In the genomic region with DNA sequence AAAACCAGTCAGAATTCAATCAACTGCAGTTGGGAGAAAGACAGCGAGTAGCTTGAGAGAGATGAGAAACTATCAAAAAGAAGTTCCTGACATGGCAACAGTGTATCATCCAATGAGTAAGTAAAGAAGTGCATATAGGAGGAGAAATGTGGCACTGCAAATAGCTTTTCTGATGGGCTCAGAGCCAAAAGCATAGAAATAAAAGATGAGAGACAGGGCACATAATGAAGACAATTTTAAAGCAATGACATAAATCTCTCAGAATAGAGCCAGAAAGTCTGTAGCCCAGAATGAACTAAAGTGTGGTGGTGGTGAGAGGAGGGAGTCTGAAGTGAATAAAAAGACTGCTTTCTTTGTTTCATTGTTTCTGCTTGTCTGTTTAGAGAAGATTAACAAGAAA, we compare ENCODE assay signal across 28 cellular contexts. TPM values are rescaled to one million over a fixed set of nuclear protein-coding genes. Genes with fewer than 3 reads are reported as not detected.
"Had no signal": no experiment of that assay in that cellular context is flagged by ENCODE, and none has a peak within 500 bp of the region (broad histone marks: within the 10 kb centered on the region; RNA-seq: fewer than 3 reads in every experiment).

No MANE protein-coding gene starts in this region.

- H3K36me3 Mint-ChIP-seq: activated CD8-positive, alpha-beta memory T cell treated with anti-CD3 and anti-CD28 coated beads, Interleukin-2, amount 10 ng/mL, durations not matched to agents 7 days and 5 days; activated naive CD4-positive, alpha-beta T cell treated with anti-CD3 and anti-CD28 coated beads, Interleukin-2, amount 50 U/mL, for 72 hours; naive thymus-derived CD4-positive, alpha-beta T cell; stimulated activated effector memory CD8-positive, alpha-beta T cell treated with anti-CD3 and anti-CD28 coated beads, Interleukin-12 subunit alpha, Interleukin-12 subunit beta, amount 100 ng/mL, for 72 hours; WTC11 had no signal

- H3K4me3 Mint-ChIP-seq: activated CD8-positive, alpha-beta memory T cell treated with anti-CD3 and anti-CD28 coated beads, Interleukin-2, amount 10 ng/mL, durations not matched to agents 7 days and 5 days; activated CD8-positive, alpha-beta T cell treated with anti-CD3 and anti-CD28 coated beads, Interleukin-2, amount 10 ng/mL, durations not matched to agents 7 days and 5 days; endodermal cell; naive thymus-derived CD4-positive, alpha-beta T cell; stimulated activated effector memory CD8-positive, alpha-beta T cell treated with anti-CD3 and anti-CD28 coated beads, Interleukin-12 subunit alpha, Interleukin-12 subunit beta, amount 100 ng/mL, for 72 hours; WTC11 had no signal

- H3K27ac ChIP-seq: breast epithelium, foreskin keratinocyte, heart right ventricle, left ventricle myocardium inferior, ovary, prostate gland, stomach, thyroid gland, upper lobe of left lung had no signal

- H3K4me3 ChIP-seq: breast epithelium, heart right ventricle, left ventricle myocardium inferior, ovary, prostate gland, stomach, thyroid gland, upper lobe of left lung had no signal

- ATAC-seq: activated CD8-positive, alpha-beta memory T cell treated with anti-CD3 and anti-CD28 coated beads, Interleukin-2, amount 10 ng/mL, durations not matched to agents 7 days and 5 days; activated CD8-positive, alpha-beta T cell treated with anti-CD3 and anti-CD28 coated beads, Interleukin-2, amount 10 ng/mL, durations not matched to agents 7 days and 5 days; activated naive CD4-positive, alpha-beta T cell treated with anti-CD3 and anti-CD28 coated beads, Interleukin-2, amount 50 U/mL, for 72 hours; esophagus mucosa; foreskin keratinocyte; naive thymus-derived CD4-positive, alpha-beta T cell; sciatic nerve; stimulated activated effector memory CD8-positive, alpha-beta T cell treated with anti-CD3 and anti-CD28 coated beads, Interleukin-12 subunit alpha, Interleukin-12 subunit beta, amount 100 ng/mL, for 72 hours; WTC11 had no signal

- H3K27ac Mint-ChIP-seq: activated CD8-positive, alpha-beta memory T cell treated with anti-CD3 and anti-CD28 coated beads, Interleukin-2, amount 10 ng/mL, durations not matched to agents 7 days and 5 days; activated CD8-positive, alpha-beta T cell treated with anti-CD3 and anti-CD28 coated beads, Interleukin-2, amount 10 ng/mL, durations not matched to agents 7 days and 5 days; activated naive CD4-positive, alpha-beta T cell treated with anti-CD3 and anti-CD28 coated beads, Interleukin-2, amount 50 U/mL, for 72 hours; endodermal cell; naive thymus-derived CD4-positive, alpha-beta T cell; stimulated activated effector memory CD8-positive, alpha-beta T cell treated with anti-CD3 and anti-CD28 coated beads, Interleukin-12 subunit alpha, Interleukin-12 subunit beta, amount 100 ng/mL, for 72 hours; WTC11 had no signal

- FAIRE-seq: islet of Langerhans, small intestine had no signal

- H3K27me3 ChIP-seq: breast epithelium, foreskin keratinocyte, heart right ventricle, ovary, stomach, thyroid gland, upper lobe of left lung had no signal

- H3K4me1 Mint-ChIP-seq: activated CD8-positive, alpha-beta memory T cell treated with anti-CD3 and anti-CD28 coated beads, Interleukin-2, amount 10 ng/mL, durations not matched to agents 7 days and 5 days; endodermal cell; stimulated activated effector memory CD8-positive, alpha-beta T cell treated with anti-CD3 and anti-CD28 coated beads, Interleukin-12 subunit alpha, Interleukin-12 subunit beta, amount 100 ng/mL, for 72 hours; WTC11 had no signal

- H3K9me3 Mint-ChIP-seq: endodermal cell; stimulated activated effector memory CD8-positive, alpha-beta T cell treated with anti-CD3 and anti-CD28 coated beads, Interleukin-12 subunit alpha, Interleukin-12 subunit beta, amount 100 ng/mL, for 72 hours had no signal

- H3K9me3 ChIP-seq: breast epithelium, heart right ventricle, left ventricle myocardium inferior, ovary, prostate gland, stomach, thyroid gland, upper lobe of left lung had no signal

- DNase-seq: activated CD4-positive, alpha-beta T cell treated with anti-CD3 and anti-CD28 coated beads, Interleukin-2, amount 50 U/mL, for 1 hour; activated CD8-positive, alpha-beta memory T cell treated with anti-CD3 and anti-CD28 coated beads, Interleukin-2, amount 10 ng/mL, durations not matched to agents 7 days and 5 days; activated CD8-positive, alpha-beta T cell treated with anti-CD3 and anti-CD28 coated beads, Interleukin-2, amount 10 ng/mL, durations not matched to agents 7 days and 5 days; activated naive CD4-positive, alpha-beta T cell; activated T-cell treated with anti-CD3 and anti-CD28 coated beads, Interleukin-2, amount 50 U/mL, for 48 hours; central memory CD4-positive, alpha-beta T cell; endodermal cell; foreskin keratinocyte; heart right ventricle; left ventricle myocardium inferior; naive thymus-derived CD4-positive, alpha-beta T cell; ovary; retina; small intestine; stimulated activated CD4-positive, alpha-beta T cell treated with anti-CD3 and anti-CD28 coated beads, Interleukin-4, amount 100 ng/mL, for 24 hours; stomach; T-helper 2 cell; thyroid gland; upper lobe of left lung had no signal

- H3K4me1 ChIP-seq: breast epithelium, foreskin keratinocyte, left ventricle myocardium inferior, prostate gland, stomach, thyroid gland, upper lobe of left lung had no signal

- H3K36me3 ChIP-seq: breast epithelium, heart right ventricle, left ventricle myocardium inferior, ovary, prostate gland, stomach, thyroid gland, upper lobe of left lung had no signal

RNA-seq across cellular contexts. Expression of gene TNFSF18, which starts 34.3 kb away (rescaled TPM):
- total RNA-seq: activated CD8-positive, alpha-beta memory T cell treated with anti-CD3 and anti-CD28 coated beads, Interleukin-2, amount 10 ng/mL, durations not matched to agents 7 days and 5 days; activated CD8-positive, alpha-beta T cell treated with anti-CD3 and anti-CD28 coated beads, Interleukin-2, amount 10 ng/mL, durations not matched to agents 7 days and 5 days; activated naive CD4-positive, alpha-beta T cell treated with anti-CD3 and anti-CD28 coated beads, Interleukin-2, amount 50 U/mL, for 72 hours; breast epithelium; endodermal cell; left ventricle myocardium inferior; naive thymus-derived CD4-positive, alpha-beta T cell; prostate gland; stomach; thyroid gland; WTC11 had no signal
- polyA plus RNA-seq: naive thymus-derived CD4-positive, alpha-beta T cell; neural cell; ovary had no signal
